Comparison of ENCODE assay signal across 20 cellular contexts in the genomic region with DNA sequence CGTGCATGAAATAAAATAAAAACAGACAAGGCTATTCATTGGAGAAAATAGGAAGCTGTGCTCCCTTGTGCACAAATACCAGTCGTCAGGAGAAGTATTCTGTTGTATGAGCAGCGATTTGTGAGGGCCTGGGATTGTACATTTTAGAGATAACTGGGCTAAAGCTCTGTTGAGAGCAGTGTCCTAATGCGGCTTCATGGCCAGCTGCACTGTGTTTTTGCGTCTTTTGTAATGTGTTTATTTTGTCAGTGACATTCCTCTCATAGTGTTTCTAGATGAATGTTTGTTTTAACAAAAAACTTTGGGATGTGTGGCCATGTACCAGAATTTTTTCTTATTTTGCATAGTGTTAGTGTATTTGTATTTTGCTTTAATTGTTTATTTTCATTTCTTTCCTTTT. TPM values are rescaled to one million over a fixed set of nuclear protein-coding genes. Genes with fewer than 3 reads are reported as not detected.
DNase-seq lines count a peak whose midpoint lies in the region; FAIRE-seq and TF ChIP-seq lines count a peak whose summit lies in the region.
"Had no signal": no experiment of that assay in that cellular context is flagged by ENCODE, and none has a peak within 500 bp of the region (broad histone marks: within the 10 kb centered on the region; RNA-seq: fewer than 3 reads in every experiment).

No MANE protein-coding gene starts in this region.

- in situ Hi-C loops in astrocyte of the spinal cord (cut with HindIII; ENCODE audit: low sequenced_read_pairs) = no loop called here
- in situ Hi-C loops in KBM-7 (cut with MboI; ENCODE audit: low pct_unique_long_range_greater_than_20kb, low sequenced_read_pairs) = no loop called here

- no peak for TF ChIP-seq RAD21 in liver (IDR thresholded peaks at IDR 0.05)

- H3K27ac ChIP-seq in liver (ENCODE audit: low read depth in 1 of 2, low read length in 2 of 2) (peak overlapping the region; percentile 60 to 75), temporal lobe (ENCODE audit: low read depth, low read length) (peak overlapping the region; percentile 7)
- H3K27ac ChIP-seq: C4-2B had no signal

- H3K27me3 ChIP-seq in liver (ENCODE audit: control insufficient read depth in 4 of 4, insufficient read depth in 4 of 4, low read length in 3 of 4) = no peaks in the 10 kb centered on the region

- WGBS in liver = 39% methylated on average over 5 of the region's 5 CpGs

- FAIRE-seq in GM12891 (lab: Jason Lieb, UNC) = no peak
- FAIRE-seq: G401.6, GM19239, H1, RCC 7860 had no signal

- H3K9ac ChIP-seq in liver (ENCODE audit: low read depth in 1 of 2, low read length in 2 of 2) = no peak overlapping the region
- H3K9ac ChIP-seq: SK-N-SH had no signal

- TF ChIP-seq CTCF in astrocyte of the spinal cord (IDR thresholded peaks at IDR 0.05; ENCODE audit: low read depth, low read length) (no peak), fibroblast of villous mesenchyme (IDR thresholded peaks at IDR 0.05; ENCODE audit: insufficient read depth, low read depth, low read length) (no peak), liver (IDR thresholded peaks at IDR 0.05; ENCODE audit: low read depth, low read length, missing input control) (no peak)

- no peak for TF ChIP-seq POLR2A in GM12891 (IDR thresholded peaks at IDR 0.05; ENCODE audit: low read depth, low read length)

- H3K4me3 ChIP-seq in astrocyte of the spinal cord (ENCODE audit: low read depth, low read length) (no peak overlapping the region), fibroblast of villous mesenchyme (ENCODE audit: low read depth, low read length) (no peak overlapping the region), liver (ENCODE audit: low read depth in 1 of 3, low read length in 3 of 3) (no peak overlapping the region)
- H3K4me3 ChIP-seq: K562 had no signal

- H3K9me3 ChIP-seq in liver (ENCODE audit: control insufficient read depth in 4 of 4, low read length in 3 of 4) = no peaks in the 10 kb centered on the region
- H3K9me3 ChIP-seq: SK-N-SH had no signal

- peaks cover 0 to 50% (median 31%) of the 10 kb centered on the region in 4 donors for H3K4me1 ChIP-seq in liver (ENCODE audit: control insufficient read depth in 4 of 4, insufficient read depth in 4 of 4, low read length in 3 of 4)

- DNase-seq in astrocyte of the spinal cord (ENCODE audit: low read depth, low spot score) (peak; percentile 41), fibroblast of villous mesenchyme (ENCODE audit: low read depth) (peak; percentile 60), GM12891 (ENCODE audit: insufficient read length, low spot score) (no peak), foreskin melanocyte (no peak), hippocampal formation (lab: John Stamatoyannopoulos, UW) (no peak), KBM-7 (no peak)
- DNase-seq: DND-41, NCI-H1694 treated with DMSO at 0.1 percent for 48 hours, NCI-H2107, NCI-H510A treated with DMSO at 0.1 percent for 48 hours, NCI-H774, SK-N-SH had no signal

- peaks cover 0 to 6% (median 4%) of the 10 kb centered on the region in 4 donors for H3K36me3 ChIP-seq in liver (ENCODE audit: control insufficient read depth in 4 of 4, insufficient read depth in 3 of 4, low read depth in 1 of 4, low read length in 3 of 4)

TF ChIP-seq in liver, 16 proteins besides CTCF, POLR2A, EP300 and RAD21 (continues in another document):
- TF ChIP-seq SP1 (IDR thresholded peaks at IDR 0.05) (peak; percentile 53), HNF4A (conservative IDR thresholded peaks at IDR 0.05) (no peak), FOXA2 (IDR thresholded peaks at IDR 0.05) (no peak), YY1 (IDR thresholded peaks at IDR 0.05) (peak; percentile 26)
- TF ChIP-seq, protein P1, sequence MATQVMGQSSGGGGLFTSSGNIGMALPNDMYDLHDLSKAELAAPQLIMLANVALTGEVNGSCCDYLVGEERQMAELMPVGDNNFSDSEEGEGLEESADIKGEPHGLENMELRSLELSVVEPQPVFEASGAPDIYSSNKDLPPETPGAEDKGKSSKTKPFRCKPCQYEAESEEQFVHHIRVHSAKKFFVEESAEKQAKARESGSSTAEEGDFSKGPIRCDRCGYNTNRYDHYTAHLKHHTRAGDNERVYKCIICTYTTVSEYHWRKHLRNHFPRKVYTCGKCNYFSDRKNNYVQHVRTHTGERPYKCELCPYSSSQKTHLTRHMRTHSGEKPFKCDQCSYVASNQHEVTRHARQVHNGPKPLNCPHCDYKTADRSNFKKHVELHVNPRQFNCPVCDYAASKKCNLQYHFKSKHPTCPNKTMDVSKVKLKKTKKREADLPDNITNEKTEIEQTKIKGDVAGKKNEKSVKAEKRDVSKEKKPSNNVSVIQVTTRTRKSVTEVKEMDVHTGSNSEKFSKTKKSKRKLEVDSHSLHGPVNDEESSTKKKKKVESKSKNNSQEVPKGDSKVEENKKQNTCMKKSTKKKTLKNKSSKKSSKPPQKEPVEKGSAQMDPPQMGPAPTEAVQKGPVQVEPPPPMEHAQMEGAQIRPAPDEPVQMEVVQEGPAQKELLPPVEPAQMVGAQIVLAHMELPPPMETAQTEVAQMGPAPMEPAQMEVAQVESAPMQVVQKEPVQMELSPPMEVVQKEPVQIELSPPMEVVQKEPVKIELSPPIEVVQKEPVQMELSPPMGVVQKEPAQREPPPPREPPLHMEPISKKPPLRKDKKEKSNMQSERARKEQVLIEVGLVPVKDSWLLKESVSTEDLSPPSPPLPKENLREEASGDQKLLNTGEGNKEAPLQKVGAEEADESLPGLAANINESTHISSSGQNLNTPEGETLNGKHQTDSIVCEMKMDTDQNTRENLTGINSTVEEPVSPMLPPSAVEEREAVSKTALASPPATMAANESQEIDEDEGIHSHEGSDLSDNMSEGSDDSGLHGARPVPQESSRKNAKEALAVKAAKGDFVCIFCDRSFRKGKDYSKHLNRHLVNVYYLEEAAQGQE (IDR thresholded peaks at IDR 0.05) = peak; percentile 19

TF ChIP-seq in GM12891, 5 proteins besides CTCF, POLR2A, EP300 and RAD21:
- TF ChIP-seq PAX5 (IDR thresholded peaks at IDR 0.05; ENCODE audit: insufficient read depth, low read length, severe bottlenecking) (no peak), SPI1 (IDR thresholded peaks at IDR 0.05; ENCODE audit: low read depth, low read length) (no peak), POU2F2 (IDR thresholded peaks at IDR 0.05; ENCODE audit: low read depth, low read length) (no peak), POLR2AphosphoS5 (IDR thresholded peaks at IDR 0.05; ENCODE audit: low read depth, low read length) (no peak), TAF1 (IDR thresholded peaks at IDR 0.05; ENCODE audit: low read depth, low read length) (no peak)
TF ChIP-seq in GM12891: peak in this region for 0.

RNA-seq across cellular contexts. Expression of a gene that starts 14.8 kb away (rescaled TPM):
- 15.8 and 28.5 TPM in 2 replicates for total RNA-seq in fibroblast of villous mesenchyme
- 10 to 100 TPM; 11.9 to 20.7 TPM for total RNA-seq in liver
- polyA plus RNA-seq in liver = 10 to 100 TPM; 10.1 to 16.1 TPM
- total RNA-seq in temporal lobe = 18.9 TPM
- polyA plus RNA-seq in GM12891 (2012; ENCODE audit: low read depth, missing spikeins) = 28.0 TPM

RNA-seq across cellular contexts. Expression of a gene that starts 14.9 kb away (rescaled TPM):
- total RNA-seq in fibroblast of villous mesenchyme = 1.3 TPM in 2 replicates
- 1 to 10 TPM in 1 of 2 donors, under 1 TPM in 1; 0.89 to 1.5 TPM for total RNA-seq in liver
- polyA plus RNA-seq in liver = 1 to 10 TPM in 1 of 2 donors, under 1 TPM in 1; 0.37 to 2.3 TPM
- total RNA-seq in temporal lobe = 3.2 TPM
- polyA plus RNA-seq in GM12891 (2012; ENCODE audit: low read depth, missing spikeins) = 1.7 TPM

RNA-seq across cellular contexts. Expression of a gene that starts 41.9 kb away (rescaled TPM):
- total RNA-seq in fibroblast of villous mesenchyme = 13.5 and 17.7 TPM in 2 replicates
- total RNA-seq in liver = 10 to 100 TPM; 22.6 to 25.7 TPM
- polyA plus RNA-seq in liver = 10 to 100 TPM; 10.2 to 14.7 TPM
- 30.2 TPM for total RNA-seq in temporal lobe
- 11.7 TPM for polyA plus RNA-seq in GM12891 (2012; ENCODE audit: low read depth, missing spikeins)

Comparison
In these comparisons a context has a peak if more than half of its experiments do, and no peak if none do; other contexts are left out.
1. DNase-seq: peak in astrocyte of the spinal cord (single experiment) and fibroblast of villous mesenchyme (single experiment); none in GM12891 (single experiment), foreskin melanocyte (single experiment), hippocampal formation (0 of 2) and KBM-7 (single experiment).